8 cellular contexts compared by ENCODE assay signal in the genomic region with DNA sequence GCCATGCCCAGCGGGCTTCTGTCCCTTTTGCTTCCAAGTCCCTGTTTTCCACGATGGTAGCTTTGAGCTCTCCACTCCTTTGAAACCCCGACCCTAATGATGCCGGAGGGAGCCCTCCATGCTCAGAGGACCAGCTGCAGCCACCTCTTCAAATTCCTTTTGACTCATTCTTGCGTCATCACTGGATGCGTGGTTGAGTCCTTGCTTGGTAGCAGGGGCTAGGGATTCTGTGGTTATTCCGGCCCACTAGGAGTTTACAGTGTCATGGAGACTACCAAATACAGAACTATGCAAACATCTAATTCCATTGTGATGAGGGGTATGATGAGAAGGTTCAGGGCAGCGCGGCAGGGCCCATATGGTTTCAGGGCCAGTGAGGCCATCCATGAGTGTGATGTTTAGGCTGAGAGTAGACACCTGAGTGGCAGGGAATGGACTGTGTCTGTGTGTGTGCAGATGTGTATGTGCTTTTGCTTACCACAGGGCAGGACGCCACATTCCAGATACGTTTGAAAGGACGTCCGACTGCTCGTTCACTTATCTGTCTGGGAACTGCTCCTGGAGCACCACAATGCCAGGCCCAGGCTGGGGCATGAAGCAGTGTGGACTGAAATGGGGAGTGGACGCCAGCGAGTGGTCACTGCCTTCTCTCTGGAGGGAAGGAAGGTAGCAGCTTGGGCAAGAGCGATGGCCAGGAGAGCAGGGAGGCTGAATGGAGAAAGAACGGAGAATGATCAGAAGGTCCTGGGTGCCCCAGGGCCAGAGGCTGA.
DNase-seq lines count a peak whose midpoint lies in the region; TF ChIP-seq lines count a peak whose summit lies in the region.

No MANE protein-coding gene starts in this region.

- TF ChIP-seq CTCF in retinal pigment epithelial cell (conservative IDR thresholded peaks at IDR 0.05; ENCODE audit: low read depth, low read length): no peak

- peak; percentile 71 for DNase-seq in DMS53 treated with DMSO at 0.1 percent for 48 hours (lab: John Stamatoyannopoulos, UW; ENCODE audit: unreplicated experiment)
- DNase-seq in SW 1271 (lab: John Stamatoyannopoulos, UW): peak; percentile 61 to 77
- DNase-seq in fibroblast of the conjunctiva (ENCODE audit: low read depth): peak; percentile 94
- peak; percentile 90 for DNase-seq in retinal pigment epithelial cell (ENCODE audit: low read depth)
- no peak for DNase-seq in activated gamma-delta T cell (lab: John Stamatoyannopoulos, UW)
- DNase-seq in NCI-H1694 treated with DMSO at 0.1 percent for 48 hours (lab: John Stamatoyannopoulos, UW): no peak
- DNase-seq in activated T-cell treated with anti-CD3 and anti-CD28 coated beads, Interleukin-2, amount 50 U/mL, for 48 hours: no peak
- DNase-seq in NCI-H128 (lab: John Stamatoyannopoulos, UW; ENCODE audit: unreplicated experiment): no peak

- H3K4me3 ChIP-seq in retinal pigment epithelial cell (ENCODE audit: low read length): no peak overlapping the region

Comparison
In these comparisons a context has a peak if more than half of its experiments do, and no peak if none do; other contexts are left out.
1. DNase-seq: peak in DMS53 treated with DMSO at 0.1 percent for 48 hours (single experiment), SW 1271 (2 of 2), fibroblast of the conjunctiva (single experiment) and retinal pigment epithelial cell (single experiment); none in activated gamma-delta T cell (single experiment), NCI-H1694 treated with DMSO at 0.1 percent for 48 hours (single experiment), activated T-cell treated with anti-CD3 and anti-CD28 coated beads, Interleukin-2, amount 50 U/mL, for 48 hours (0 of 2) and NCI-H128 (single experiment).